ENCODE assay signal across 8 cellular contexts in genomic region chr19:6737873-6738725, GRCh38. TPM values are rescaled to one million over a fixed set of nuclear protein-coding genes. Genes with fewer than 3 reads are reported as not detected.
DNase-seq lines count a peak whose midpoint lies in the region; ATAC-seq, FAIRE-seq and TF ChIP-seq lines count a peak whose summit lies in the region.

No MANE protein-coding gene starts in this region.

- CTCF ChIA-PET in HepG2 (lab: Yijun Ruan, JAX; ENCODE audit: low intra/inter-chr PET ratio, low total read pairs): interaction anchor here (3.1 to 3.4 kb wide), 3 partner anchors 15 to 125 kb away, joined by 17 to 31 read pairs (median 25); no protein-coding TSS in a partner anchor

- no peaks in the 10 kb centered on the region for H3K9me3 ChIP-seq in BLaER1 treated with 17β-estradiol and CSF1 and Interleukin-3, amounts not matched to agents 10 nM and 100 nM (replicated peaks in 1 of 11)
- no peaks in the 10 kb centered on the region for H3K9me3 ChIP-seq in HepG2 (ENCODE audit: low read length)

- 0 out of 4 replicates have a peak, but pooled peaks of 1 of the 2 experiments have one; percentile 7 for TF ChIP-seq POLR2A in HepG2 (IDR thresholded peaks at IDR 0.05; ENCODE audit: insufficient read depth in 1 of 2, low read depth in 2 of 2, low read length in 2 of 2)

- TF ChIP-seq CTCF in choroid plexus epithelial cell (conservative IDR thresholded peaks at IDR 0.05; ENCODE audit: low read depth, low read length): peak; percentile 78
- TF ChIP-seq CTCF in HepG2 (CRISPR knock-in tag; IDR thresholded peaks at IDR 0.05): peak; percentile 92

- DNase-seq in NCI-H446 treated with DMSO at 0.1 percent for 48 hours (lab: John Stamatoyannopoulos, UW) (peak; percentile 39), choroid plexus epithelial cell (ENCODE audit: low read depth) (peak; percentile 92), HepG2 (ENCODE audit: low spot score) (peak; percentile 87), cerebellar nuclear complex (lab: John Stamatoyannopoulos, UW) (no peak)
- peak; percentile 65 for DNase-seq in activated CD4-positive, alpha-beta T cell treated with anti-CD3 and anti-CD28 coated beads for 1 hour
- peak; percentile 76 for DNase-seq in stimulated activated CD4-positive, alpha-beta T cell treated with anti-CD3 and anti-CD28 coated beads, Interleukin-4, amount 100 ng/mL, for 1 hour

- peaks cover 30% of the 10 kb centered on the region for H3K79me2 ChIP-seq in HepG2 (ENCODE audit: insufficient read depth, low read length)

- H3K4me1 ChIP-seq in BLaER1 treated with 17β-estradiol and CSF1 and Interleukin-3, amounts not matched to agents 10 nM and 100 nM: peaks cover 36 to 53% (median 46%) of the 10 kb centered on the region in 10 experiments
- H3K4me1 ChIP-seq in HepG2 (ENCODE audit: insufficient read depth, low read length): peaks cover 62% of the 10 kb centered on the region

- BruUV-seq in HepG2 (replicated peaks; lab: Mats Ljungman, UMichigan): no TSS peak

- peaks cover 0 to 40% (median 5%) of the 10 kb centered on the region in 11 experiments; a peak in 9 of 22 replicates for H4K20me1 ChIP-seq in BLaER1 treated with 17β-estradiol and CSF1 and Interleukin-3, amounts not matched to agents 10 nM and 100 nM
- peaks cover 12% of the 10 kb centered on the region for H4K20me1 ChIP-seq in HepG2 (ENCODE audit: insufficient read depth, low read length)

- peak; percentile 0 for ATAC-seq in GM21526 (IDR thresholded peaks at IDR 0.05; ENCODE audit: low FRiP score, unreplicated experiment)
- peak; percentile 60 for ATAC-seq in HepG2

- H3K27me3 ChIP-seq in BLaER1 treated with 17β-estradiol and CSF1 and Interleukin-3, amounts not matched to agents 10 nM and 100 nM: no peaks in the 10 kb centered on the region
- no peaks in the 10 kb centered on the region; a peak in 1 of 5 replicates for H3K27me3 ChIP-seq in HepG2 (ENCODE audit: control insufficient read depth in 1 of 2, insufficient read depth in 2 of 2, low read length in 2 of 2)

- H2AFZ ChIP-seq in HepG2 (ENCODE audit: low read length): no peak overlapping the region

- H3K36me3 ChIP-seq in BLaER1 treated with 17β-estradiol and CSF1 and Interleukin-3, amounts not matched to agents 10 nM and 100 nM: peaks cover 5 to 33% (median 22%) of the 10 kb centered on the region in 11 experiments; a peak in 20 of 22 replicates
- peaks cover 4 to 5% of the 10 kb centered on the region in 2 experiments; a peak in 4 of 5 replicates for H3K36me3 ChIP-seq in HepG2 (replicated peaks in 1 of 2; ENCODE audit: control insufficient read depth in 1 of 2, insufficient read depth in 2 of 2, low read length in 2 of 2)

- peak overlapping the region; percentile 52 to 76 (median 67); a peak in 21 of 22 replicates for H3K9ac ChIP-seq in BLaER1 treated with 17β-estradiol and CSF1 and Interleukin-3, amounts not matched to agents 10 nM and 100 nM
- peak overlapping the region; percentile 69 for H3K9ac ChIP-seq in HepG2 (ENCODE audit: insufficient read depth, low read depth, low read length)

- H3K4me2 ChIP-seq in BLaER1 treated with 17β-estradiol and CSF1 and Interleukin-3, amounts not matched to agents 10 nM and 100 nM: peak overlapping the region; percentile 79 to 97 (median 95)
- H3K4me2 ChIP-seq in HepG2 (ENCODE audit: low read depth, low read length): peak overlapping the region; percentile 93

- H3K4me3 ChIP-seq in BLaER1 treated with 17β-estradiol and CSF1 and Interleukin-3, amounts not matched to agents 10 nM and 100 nM: peak overlapping the region in 5 of 10 experiments; percentile 11 to 60 (median 45); a peak in 6 of 20 replicates
- H3K4me3 ChIP-seq in choroid plexus epithelial cell (ENCODE audit: low read depth, low read length) (no peak overlapping the region), HepG2 (replicated peaks in 1 of 3; ENCODE audit: insufficient read depth in 1 of 3, low read depth in 2 of 3, low read length in 3 of 3) (peak overlapping the region; percentile 67 to 100 (median 82))

- 5% methylated on average over 11 of the region's 11 CpGs for WGBS in HepG2 (ENCODE audit: low lambda C conversion rate)

- POLR2A ChIA-PET in HepG2 (lab: Yijun Ruan, JAX): interaction anchor here (0.7 to 5.4 kb wide), 17 partner anchors 9 to 331 kb away, joined by 3 to 278 read pairs (median 4); partner anchors contain the start of genes C3 and ZNF557

- TF ChIP-seq EP300 in HepG2 (IDR thresholded peaks at IDR 0.05; ENCODE audit: low read depth in 2 of 2, low read length in 2 of 2) (peak in 1 of 2 experiments; percentile 39; a peak in 1 of 4 replicates), HepG2 (CRISPR knock-in tag; IDR thresholded peaks at IDR 0.05; ENCODE audit: borderline replicate concordance) (no peak; the same call in 1 of the 2 replicates)

- in situ Hi-C loops in HepG2 (cut with HindIII; ENCODE audit: extremely low pct_ligation_motif_present, low pct_unique_long_range_greater_than_20kb): loop anchor here (5.0 kb wide), 1 partner anchor 124 kb away; no protein-coding TSS in a partner anchor

- FAIRE-seq in HepG2 (lab: Jason Lieb, UNC): no peak

- peak; percentile 88 for TF ChIP-seq RAD21 in HepG2 (CRISPR knock-in tag; IDR thresholded peaks at IDR 0.05)

- intact Hi-C loops in HepG2 (cut with micrococcal nuclease; ENCODE audit: unreplicated experiment): loop anchor here (1.0 to 10.0 kb wide), 4 partner anchors 15 to 1137 kb away; partner anchors contain the start of genes C3 and PRR36

- peak overlapping the region; percentile 61 to 98 (median 79) for H3K27ac ChIP-seq in BLaER1 treated with 17β-estradiol and CSF1 and Interleukin-3, amounts not matched to agents 10 nM and 100 nM
- H3K27ac ChIP-seq in HepG2 (ENCODE audit: extremely low read length, insufficient read depth, low read length): peak overlapping the region; percentile 80

RNA-seq across cellular contexts. Expression of gene GPR108, which starts 0.7 kb away (rescaled TPM):
- total RNA-seq in HepG2 (2016; rRNA removed; fragmentation: Illumina TruSeq; extraction: Trizol): 24.1 and 36.4 TPM in 2 replicates
- 38.0 and 46.7 TPM in 2 replicates for total RNA-seq in HepG2 (2016; cell fraction: cytosol; rRNA removed; fragmentation: Illumina TruSeq; extraction: Trizol; ENCODE audit: low read depth)
- total RNA-seq in HepG2 (2016; cell fraction: insoluble cytoplasmic fraction; rRNA removed; fragmentation: Illumina TruSeq; extraction: Trizol): 17.4 and 36.4 TPM in 2 replicates
- 50.7 and 59.0 TPM in 2 replicates for total RNA-seq in HepG2 (2016; cell fraction: membrane; rRNA removed; fragmentation: Illumina TruSeq; extraction: Trizol)
- 28.9 and 37.5 TPM in 2 replicates for total RNA-seq in HepG2 (2016; cell fraction: nucleus; rRNA removed; fragmentation: Illumina TruSeq; extraction: Trizol)
- 63.0 and 69.7 TPM in 2 replicates for polyA plus RNA-seq in HepG2 (2011; rRNA removed)
- 52.1 and 59.5 TPM in 2 replicates for polyA plus RNA-seq in HepG2 (2011; cell fraction: cytosol; rRNA removed)
- polyA plus RNA-seq in HepG2 (2011; cell fraction: nucleus; rRNA removed): 207 and 243 TPM in 2 replicates
- polyA plus RNA-seq in HepG2 (2012): 28.8 and 45.1 TPM in 2 replicates
- 45.8 and 48.0 TPM in 2 replicates for polyA plus RNA-seq in HepG2 (2016; cell fraction: cytosol; fragmentation: Illumina TruSeq; extraction: Trizol; ENCODE audit: low read depth)
- polyA plus RNA-seq in HepG2 (2016; cell fraction: insoluble cytoplasmic fraction; fragmentation: Illumina TruSeq; extraction: Trizol; ENCODE audit: low read depth): 22.1 and 29.5 TPM in 2 replicates
- polyA plus RNA-seq in HepG2 (2016; cell fraction: membrane; fragmentation: Illumina TruSeq; extraction: Trizol; ENCODE audit: low read depth): 52.9 and 59.3 TPM in 2 replicates
- polyA plus RNA-seq in HepG2 (2016; cell fraction: nucleus; fragmentation: Illumina TruSeq; extraction: Trizol; ENCODE audit: insufficient read depth, low read depth): 87.3 and 93.9 TPM in 2 replicates
- polyA minus RNA-seq in HepG2 (2011; rRNA and poly(A)+ RNA removed; ENCODE audit: low replicate concordance): 154 and 189 TPM in 2 replicates
- 18.7 and 18.9 TPM in 2 replicates for polyA minus RNA-seq in HepG2 (2011; cell fraction: cytosol; rRNA and poly(A)+ RNA removed)
- 28.3 and 32.7 TPM in 2 replicates for polyA minus RNA-seq in HepG2 (2011; cell fraction: nucleus; rRNA and poly(A)+ RNA removed)

RNA-seq across cellular contexts. Expression of gene TRIP10, which starts 1.4 kb away (rescaled TPM):
- total RNA-seq in HepG2 (2016; rRNA removed; fragmentation: Illumina TruSeq; extraction: Trizol): 24.1 and 32.5 TPM in 2 replicates
- total RNA-seq in HepG2 (2016; cell fraction: cytosol; rRNA removed; fragmentation: Illumina TruSeq; extraction: Trizol; ENCODE audit: low read depth): 14.5 and 17.4 TPM in 2 replicates
- total RNA-seq in HepG2 (2016; cell fraction: insoluble cytoplasmic fraction; rRNA removed; fragmentation: Illumina TruSeq; extraction: Trizol): 21.0 and 35.2 TPM in 2 replicates
- 24.2 and 24.9 TPM in 2 replicates for total RNA-seq in HepG2 (2016; cell fraction: membrane; rRNA removed; fragmentation: Illumina TruSeq; extraction: Trizol)
- total RNA-seq in HepG2 (2016; cell fraction: nucleus; rRNA removed; fragmentation: Illumina TruSeq; extraction: Trizol): 15.8 and 19.9 TPM in 2 replicates
- 33.2 and 39.4 TPM in 2 replicates for polyA plus RNA-seq in HepG2 (2011; rRNA removed)
- polyA plus RNA-seq in HepG2 (2011; cell fraction: cytosol; rRNA removed): 27.2 and 31.9 TPM in 2 replicates
- polyA plus RNA-seq in HepG2 (2011; cell fraction: nucleus; rRNA removed): 93.2 and 99.5 TPM in 2 replicates
- 45.5 and 60.4 TPM in 2 replicates for polyA plus RNA-seq in HepG2 (2012)
- 20.7 and 22.0 TPM in 2 replicates for polyA plus RNA-seq in HepG2 (2016; cell fraction: cytosol; fragmentation: Illumina TruSeq; extraction: Trizol; ENCODE audit: low read depth)
- 32.6 and 39.0 TPM in 2 replicates for polyA plus RNA-seq in HepG2 (2016; cell fraction: insoluble cytoplasmic fraction; fragmentation: Illumina TruSeq; extraction: Trizol; ENCODE audit: low read depth)
- polyA plus RNA-seq in HepG2 (2016; cell fraction: membrane; fragmentation: Illumina TruSeq; extraction: Trizol; ENCODE audit: low read depth): 29.2 and 30.7 TPM in 2 replicates
- polyA plus RNA-seq in HepG2 (2016; cell fraction: nucleus; fragmentation: Illumina TruSeq; extraction: Trizol; ENCODE audit: insufficient read depth, low read depth): 79.8 and 91.2 TPM in 2 replicates
- polyA minus RNA-seq in HepG2 (2011; rRNA and poly(A)+ RNA removed; ENCODE audit: low replicate concordance): 17.1 and 24.3 TPM in 2 replicates
- polyA minus RNA-seq in HepG2 (2011; cell fraction: cytosol; rRNA and poly(A)+ RNA removed): 14.9 and 15.0 TPM in 2 replicates
- 19.4 and 20.3 TPM in 2 replicates for polyA minus RNA-seq in HepG2 (2011; cell fraction: nucleus; rRNA and poly(A)+ RNA removed)

RNA-seq across cellular contexts. Expression of gene C3, which starts 17.6 kb away (rescaled TPM):
- total RNA-seq in HepG2 (2016; rRNA removed; fragmentation: Illumina TruSeq; extraction: Trizol): 700 and 1,455 TPM in 2 replicates
- total RNA-seq in HepG2 (2016; cell fraction: cytosol; rRNA removed; fragmentation: Illumina TruSeq; extraction: Trizol; ENCODE audit: low read depth): 160 and 192 TPM in 2 replicates
- total RNA-seq in HepG2 (2016; cell fraction: insoluble cytoplasmic fraction; rRNA removed; fragmentation: Illumina TruSeq; extraction: Trizol): 643 and 1,412 TPM in 2 replicates
- total RNA-seq in HepG2 (2016; cell fraction: membrane; rRNA removed; fragmentation: Illumina TruSeq; extraction: Trizol): 268 and 291 TPM in 2 replicates
- total RNA-seq in HepG2 (2016; cell fraction: nucleus; rRNA removed; fragmentation: Illumina TruSeq; extraction: Trizol): 1,410 and 1,846 TPM in 2 replicates
- 6,272 and 9,798 TPM in 2 replicates for polyA plus RNA-seq in HepG2 (2011; rRNA removed)
- polyA plus RNA-seq in HepG2 (2011; cell fraction: cytosol; rRNA removed): 4,601 and 7,618 TPM in 2 replicates
- 6,023 and 6,891 TPM in 2 replicates for polyA plus RNA-seq in HepG2 (2011; cell fraction: nucleus; rRNA removed)
- 3,859 and 6,494 TPM in 2 replicates for polyA plus RNA-seq in HepG2 (2012)
- 195 and 210 TPM in 2 replicates for polyA plus RNA-seq in HepG2 (2016; cell fraction: cytosol; fragmentation: Illumina TruSeq; extraction: Trizol; ENCODE audit: low read depth)
- 903 and 1,023 TPM in 2 replicates for polyA plus RNA-seq in HepG2 (2016; cell fraction: insoluble cytoplasmic fraction; fragmentation: Illumina TruSeq; extraction: Trizol; ENCODE audit: low read depth)
- polyA plus RNA-seq in HepG2 (2016; cell fraction: membrane; fragmentation: Illumina TruSeq; extraction: Trizol; ENCODE audit: low read depth): 286 and 340 TPM in 2 replicates
- polyA plus RNA-seq in HepG2 (2016; cell fraction: nucleus; fragmentation: Illumina TruSeq; extraction: Trizol; ENCODE audit: insufficient read depth, low read depth): 3,631 and 3,793 TPM in 2 replicates
- polyA minus RNA-seq in HepG2 (2011; rRNA and poly(A)+ RNA removed; ENCODE audit: low replicate concordance): 785 and 9,683 TPM in 2 replicates
- 2,000 and 4,520 TPM in 2 replicates for polyA minus RNA-seq in HepG2 (2011; cell fraction: cytosol; rRNA and poly(A)+ RNA removed)
- polyA minus RNA-seq in HepG2 (2011; cell fraction: nucleus; rRNA and poly(A)+ RNA removed): 1,680 and 2,385 TPM in 2 replicates

RNA-seq across cellular contexts. Expression of gene SH2D3A, which starts 29.1 kb away (rescaled TPM):
- 0.60 and 1.0 TPM in 2 replicates for total RNA-seq in HepG2 (2016; rRNA removed; fragmentation: Illumina TruSeq; extraction: Trizol)
- total RNA-seq in HepG2 (2016; cell fraction: cytosol; rRNA removed; fragmentation: Illumina TruSeq; extraction: Trizol; ENCODE audit: low read depth): 0.61 and 1.1 TPM in 2 replicates
- 0.82 and 1.2 TPM in 2 replicates for total RNA-seq in HepG2 (2016; cell fraction: insoluble cytoplasmic fraction; rRNA removed; fragmentation: Illumina TruSeq; extraction: Trizol)
- total RNA-seq in HepG2 (2016; cell fraction: membrane; rRNA removed; fragmentation: Illumina TruSeq; extraction: Trizol): 1.00 and 1.4 TPM in 2 replicates
- total RNA-seq in HepG2 (2016; cell fraction: nucleus; rRNA removed; fragmentation: Illumina TruSeq; extraction: Trizol): 0.81 and 1.2 TPM in 2 replicates
- polyA plus RNA-seq in HepG2 (2011; rRNA removed): 1.8 and 2.2 TPM in 2 replicates
- polyA plus RNA-seq in HepG2 (2011; cell fraction: cytosol; rRNA removed): 0.97 and 1.7 TPM in 2 replicates
- 2.5 and 3.9 TPM in 2 replicates for polyA plus RNA-seq in HepG2 (2011; cell fraction: nucleus; rRNA removed)
- 1.7 and 1.9 TPM in 2 replicates for polyA plus RNA-seq in HepG2 (2012)
- polyA plus RNA-seq in HepG2 (2016; cell fraction: cytosol; fragmentation: Illumina TruSeq; extraction: Trizol; ENCODE audit: low read depth): 0.81 and 0.84 TPM in 2 replicates
- 1.0 and 1.5 TPM in 2 replicates for polyA plus RNA-seq in HepG2 (2016; cell fraction: insoluble cytoplasmic fraction; fragmentation: Illumina TruSeq; extraction: Trizol; ENCODE audit: low read depth)
- polyA plus RNA-seq in HepG2 (2016; cell fraction: membrane; fragmentation: Illumina TruSeq; extraction: Trizol; ENCODE audit: low read depth): 0.56 and 0.95 TPM in 2 replicates
- polyA plus RNA-seq in HepG2 (2016; cell fraction: nucleus; fragmentation: Illumina TruSeq; extraction: Trizol; ENCODE audit: insufficient read depth, low read depth): 1.2 and 2.2 TPM in 2 replicates
- polyA minus RNA-seq in HepG2 (2011; rRNA and poly(A)+ RNA removed; ENCODE audit: low replicate concordance): 2.2 and 18.7 TPM in 2 replicates
- 0.70 and 0.89 TPM in 2 replicates for polyA minus RNA-seq in HepG2 (2011; cell fraction: cytosol; rRNA and poly(A)+ RNA removed)
- polyA minus RNA-seq in HepG2 (2011; cell fraction: nucleus; rRNA and poly(A)+ RNA removed): 2.1 and 2.3 TPM in 2 replicates

RNA-seq across cellular contexts. Expression of gene VAV1, which starts 34.4 kb away (rescaled TPM):
- not detected in 2 replicates for total RNA-seq in HepG2 (2016; rRNA removed; fragmentation: Illumina TruSeq; extraction: Trizol)
- total RNA-seq in HepG2 (2016; cell fraction: cytosol; rRNA removed; fragmentation: Illumina TruSeq; extraction: Trizol; ENCODE audit: low read depth): not detected in 2 replicates
- not detected in 2 replicates for total RNA-seq in HepG2 (2016; cell fraction: insoluble cytoplasmic fraction; rRNA removed; fragmentation: Illumina TruSeq; extraction: Trizol)
- not detected in 2 replicates for total RNA-seq in HepG2 (2016; cell fraction: membrane; rRNA removed; fragmentation: Illumina TruSeq; extraction: Trizol)
- not detected in 2 replicates for total RNA-seq in HepG2 (2016; cell fraction: nucleus; rRNA removed; fragmentation: Illumina TruSeq; extraction: Trizol)
- not detected in 2 replicates for polyA plus RNA-seq in HepG2 (2011; rRNA removed)
- not detected in 2 replicates for polyA plus RNA-seq in HepG2 (2011; cell fraction: cytosol; rRNA removed)
- 0.05 TPM in 1 of 2 replicates, not detected in the other for polyA plus RNA-seq in HepG2 (2011; cell fraction: nucleus; rRNA removed)
- not detected in 2 replicates for polyA plus RNA-seq in HepG2 (2012)
- not detected in 2 replicates for polyA plus RNA-seq in HepG2 (2016; cell fraction: cytosol; fragmentation: Illumina TruSeq; extraction: Trizol; ENCODE audit: low read depth)
- polyA plus RNA-seq in HepG2 (2016; cell fraction: insoluble cytoplasmic fraction; fragmentation: Illumina TruSeq; extraction: Trizol; ENCODE audit: low read depth): not detected in 2 replicates
- polyA plus RNA-seq in HepG2 (2016; cell fraction: membrane; fragmentation: Illumina TruSeq; extraction: Trizol; ENCODE audit: low read depth): not detected in 2 replicates
- polyA plus RNA-seq in HepG2 (2016; cell fraction: nucleus; fragmentation: Illumina TruSeq; extraction: Trizol; ENCODE audit: insufficient read depth, low read depth): not detected in 2 replicates
- polyA minus RNA-seq in HepG2 (2011; rRNA and poly(A)+ RNA removed; ENCODE audit: low replicate concordance): not detected in 2 replicates
- not detected in 2 replicates for polyA minus RNA-seq in HepG2 (2011; cell fraction: cytosol; rRNA and poly(A)+ RNA removed)
- not detected in 2 replicates for polyA minus RNA-seq in HepG2 (2011; cell fraction: nucleus; rRNA and poly(A)+ RNA removed)

Comparison
In these comparisons a context has a peak if more than half of its experiments do, and no peak if none do; other contexts are left out.
1. DNase-seq: peak in NCI-H446 treated with DMSO at 0.1 percent for 48 hours (single experiment), activated CD4-positive, alpha-beta T cell treated with anti-CD3 and anti-CD28 coated beads for 1 hour (single experiment), choroid plexus epithelial cell (single experiment), HepG2 (single experiment) and stimulated activated CD4-positive, alpha-beta T cell treated with anti-CD3 and anti-CD28 coated beads, Interleukin-4, amount 100 ng/mL, for 1 hour (single experiment); none in cerebellar nuclear complex (0 of 2).